In genomic region chr17:73018599-73018998, GRCh38 we compare ENCODE assay signal across 1 cellular context.
A peak's percentile ranks its signal among the peaks of the same experiment; 100 is the strongest.
TF ChIP-seq lines count a peak whose summit lies in the region.

No MANE protein-coding gene starts in this region.

TF ChIP-seq in HEK293, 187 proteins besides CTCF, POLR2A, EP300 and RAD21:
- TF ChIP-seq, protein P1, sequence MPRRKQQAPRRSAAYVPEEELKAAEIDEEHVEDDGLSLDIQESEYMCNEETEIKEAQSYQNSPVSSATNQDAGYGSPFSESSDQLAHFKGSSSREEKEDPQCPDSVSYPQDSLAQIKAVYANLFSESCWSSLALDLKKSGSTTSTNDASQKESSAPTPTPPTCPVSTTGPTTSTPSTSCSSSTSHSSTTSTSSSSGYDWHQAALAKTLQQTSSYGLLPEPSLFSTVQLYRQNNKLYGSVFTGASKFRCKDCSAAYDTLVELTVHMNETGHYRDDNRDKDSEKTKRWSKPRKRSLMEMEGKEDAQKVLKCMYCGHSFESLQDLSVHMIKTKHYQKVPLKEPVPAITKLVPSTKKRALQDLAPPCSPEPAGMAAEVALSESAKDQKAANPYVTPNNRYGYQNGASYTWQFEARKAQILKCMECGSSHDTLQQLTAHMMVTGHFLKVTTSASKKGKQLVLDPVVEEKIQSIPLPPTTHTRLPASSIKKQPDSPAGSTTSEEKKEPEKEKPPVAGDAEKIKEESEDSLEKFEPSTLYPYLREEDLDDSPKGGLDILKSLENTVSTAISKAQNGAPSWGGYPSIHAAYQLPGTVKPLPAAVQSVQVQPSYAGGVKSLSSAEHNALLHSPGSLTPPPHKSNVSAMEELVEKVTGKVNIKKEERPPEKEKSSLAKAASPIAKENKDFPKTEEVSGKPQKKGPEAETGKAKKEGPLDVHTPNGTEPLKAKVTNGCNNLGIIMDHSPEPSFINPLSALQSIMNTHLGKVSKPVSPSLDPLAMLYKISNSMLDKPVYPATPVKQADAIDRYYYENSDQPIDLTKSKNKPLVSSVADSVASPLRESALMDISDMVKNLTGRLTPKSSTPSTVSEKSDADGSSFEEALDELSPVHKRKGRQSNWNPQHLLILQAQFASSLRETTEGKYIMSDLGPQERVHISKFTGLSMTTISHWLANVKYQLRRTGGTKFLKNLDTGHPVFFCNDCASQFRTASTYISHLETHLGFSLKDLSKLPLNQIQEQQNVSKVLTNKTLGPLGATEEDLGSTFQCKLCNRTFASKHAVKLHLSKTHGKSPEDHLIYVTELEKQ (tag by site-specific recombination; IDR thresholded peaks at IDR 0.05; ENCODE audit: borderline replicate concordance) = no peak
- TF ChIP-seq, protein P2, sequence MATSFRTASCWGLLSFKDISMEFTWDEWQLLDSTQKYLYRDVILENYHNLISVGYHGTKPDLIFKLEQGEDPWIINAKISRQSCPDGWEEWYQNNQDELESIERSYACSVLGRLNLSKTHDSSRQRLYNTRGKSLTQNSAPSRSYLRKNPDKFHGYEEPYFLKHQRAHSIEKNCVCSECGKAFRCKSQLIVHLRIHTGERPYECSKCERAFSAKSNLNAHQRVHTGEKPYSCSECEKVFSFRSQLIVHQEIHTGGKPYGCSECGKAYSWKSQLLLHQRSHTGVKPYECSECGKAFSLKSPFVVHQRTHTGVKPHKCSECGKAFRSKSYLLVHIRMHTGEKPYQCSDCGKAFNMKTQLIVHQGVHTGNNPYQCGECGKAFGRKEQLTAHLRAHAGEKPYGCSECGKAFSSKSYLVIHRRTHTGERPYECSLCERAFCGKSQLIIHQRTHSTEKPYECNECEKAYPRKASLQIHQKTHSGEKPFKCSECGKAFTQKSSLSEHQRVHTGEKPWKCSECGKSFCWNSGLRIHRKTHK (tag by site-specific recombination; IDR thresholded peaks at IDR 0.05) = peak; percentile 94
